ENCODE assay signal across 8 cellular contexts in the genomic region with DNA sequence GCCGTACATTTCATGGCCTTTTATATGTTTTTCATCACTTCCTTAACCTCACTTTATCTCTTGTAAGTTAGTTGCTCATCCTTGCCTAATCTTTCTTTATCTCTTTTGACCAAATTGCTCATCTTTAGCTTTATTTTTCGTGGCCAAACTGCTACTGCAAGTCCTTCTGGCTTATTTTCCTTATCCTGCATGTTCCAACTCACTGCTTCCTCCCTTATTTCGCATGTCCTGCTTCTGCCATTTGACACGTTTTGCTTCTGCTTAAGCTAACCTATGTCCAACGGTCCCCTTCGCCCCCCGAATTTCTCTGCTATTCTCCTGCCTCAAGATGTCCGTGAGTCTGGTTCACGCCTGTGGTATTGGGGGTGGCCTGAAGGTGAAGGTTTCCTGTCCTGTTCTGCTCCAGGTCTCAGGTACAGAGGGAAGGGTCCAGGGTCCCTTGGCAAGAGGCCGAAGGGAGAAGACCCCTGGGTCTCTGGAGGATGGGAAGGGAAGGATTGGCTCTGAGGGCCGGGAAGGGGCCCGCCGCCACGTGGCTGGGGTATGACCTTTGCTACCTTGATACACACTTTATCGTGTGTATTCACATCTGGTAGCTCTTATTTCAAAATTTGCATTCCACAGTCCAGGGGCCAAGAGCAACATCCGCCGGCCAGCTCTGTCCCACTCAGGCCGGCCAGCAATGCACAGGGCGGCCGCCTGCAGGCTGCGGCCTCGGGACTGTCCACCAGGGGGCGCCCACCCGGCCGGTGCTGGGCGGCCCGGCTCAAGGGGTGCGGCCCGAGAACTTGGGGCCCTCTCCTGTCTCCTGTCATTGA. TPM values are rescaled to one million over a fixed set of nuclear protein-coding genes. Genes with fewer than 3 reads are reported as not detected.
DNase-seq lines count a peak whose midpoint lies in the region; ATAC-seq and TF ChIP-seq lines count a peak whose summit lies in the region.

No MANE protein-coding gene starts in this region.

- no peaks in the 10 kb centered on the region for H3K27me3 ChIP-seq in BJ (ENCODE audit: control insufficient read depth, insufficient read depth, low read length)
- H3K27me3 ChIP-seq in Panc1 (ENCODE audit: control insufficient read depth, insufficient read depth, low read length), result no peaks in the 10 kb centered on the region

- H3K36me3 ChIP-seq in BJ (ENCODE audit: control insufficient read depth, insufficient read depth, low read length), result no peaks in the 10 kb centered on the region
- no peaks in the 10 kb centered on the region for H3K36me3 ChIP-seq in Panc1 (ENCODE audit: control insufficient read depth, insufficient read depth, low read length)

- CTCF ChIA-PET in BJ (lab: Yijun Ruan, JAX) (interaction anchor here (0.6 to 4.9 kb wide), 45 partner anchors 8 to 331 kb away, joined by 3 to 100 read pairs (median 4); a partner anchor contains a TSS), Panc1 (lab: Charles Lee) (interaction anchor here (0.6 to 2.8 kb wide), 11 partner anchors 9 to 1870 kb away, joined by 3 to 31 read pairs (median 4); a partner anchor contains a TSS)

- TF ChIP-seq CTCF in BJ (IDR thresholded peaks at IDR 0.05; ENCODE audit: insufficient read depth, low read depth, low read length), result peak; percentile 82
- peak; percentile 100 for TF ChIP-seq CTCF in Panc1 (IDR thresholded peaks at IDR 0.05)
- TF ChIP-seq CTCF in retinal pigment epithelial cell (conservative IDR thresholded peaks at IDR 0.05; ENCODE audit: low read depth, low read length), result peak; percentile 84

- in situ Hi-C loops in Panc1 (cut with HindIII; ENCODE audit: low pct_unique_long_range_greater_than_20kb, low sequenced_read_pairs), result no loop called here

- H3K27ac ChIP-seq in Panc1 (ENCODE audit: low read length), result 0 out of 2 replicates have a peak overlapping the region, but pooled peaks have one; percentile 48

- DNase-seq in BJ (ENCODE audit: low read depth) (no peak), Panc1 (ENCODE audit: low read depth, low spot score) (no peak), glomerular visceral epithelial cell (ENCODE audit: extremely low spot score) (peak; percentile 68), retinal pigment epithelial cell (ENCODE audit: low read depth) (no peak), ureter (ENCODE audit: low spot score) (no peak)
- peak; percentile 48 for DNase-seq in activated effector memory CD4-positive, alpha-beta T cell treated with Interleukin-2 at 50 U/mL for 16 hours

- intact Hi-C loops in Panc1 (cut with micrococcal nuclease; ENCODE audit: unreplicated experiment), result no loop called here

- POLR2A ChIA-PET in BJ (lab: Charles Lee), result interaction anchor here (1.0 kb wide), 1 partner anchor 20 kb away, joined by 5 read pairs; a partner anchor contains a TSS
- POLR2A ChIA-PET in Panc1 (lab: Charles Lee), result interaction anchor here (0.5 to 0.8 kb wide), 2 partner anchors 47 to 60 kb away, joined by 4 to 9 read pairs; a partner anchor contains a TSS

- ATAC-seq in GM21825 (IDR thresholded peaks at IDR 0.05; ENCODE audit: unreplicated experiment) (peak; percentile 50), Panc1 (peak; percentile 87), GM18873 (IDR thresholded peaks at IDR 0.05; ENCODE audit: low FRiP score, unreplicated experiment) (no peak)

- peaks cover 10% of the 10 kb centered on the region for H3K4me1 ChIP-seq in Panc1 (ENCODE audit: control insufficient read depth, insufficient read depth, low read length)

- H3K9me3 ChIP-seq in Panc1 (ENCODE audit: control insufficient read depth, insufficient read depth, low read depth, low read length), result no peaks in the 10 kb centered on the region

- H3K4me3 ChIP-seq in BJ (ENCODE audit: low read depth, low read length), result no peak overlapping the region
- peak overlapping the region in 1 of 2 experiments; percentile 33; a peak in 1 of 4 replicates for H3K4me3 ChIP-seq in Panc1 (ENCODE audit: low read depth in 2 of 2, low read length in 2 of 2)
- no peak overlapping the region for H3K4me3 ChIP-seq in retinal pigment epithelial cell (ENCODE audit: low read length)

- BruUV-seq in Panc1 (replicated peaks; lab: Mats Ljungman, UMichigan), result no TSS peak

RNA-seq across cellular contexts. Expression of a gene that starts 2.9 kb away (rescaled TPM):
- not detected in 2 replicates for polyA plus RNA-seq in BJ (2011; rRNA removed)
- not detected in 2 replicates for polyA minus RNA-seq in BJ (2011; rRNA and poly(A)+ RNA removed)
- total RNA-seq in Panc1 (2021; ENCODE audit: unreplicated experiment) (not detected), ureter (not detected)
- polyA plus RNA-seq in Panc1 (2012; ENCODE audit: insufficient read length), result not detected

RNA-seq across cellular contexts. Expression of a gene that starts 6.0 kb away (rescaled TPM):
- polyA plus RNA-seq in BJ (2011; rRNA removed), result 93.8 and 123 TPM in 2 replicates
- polyA minus RNA-seq in BJ (2011; rRNA and poly(A)+ RNA removed), result 19.8 and 31.8 TPM in 2 replicates
- total RNA-seq in Panc1 (2021; ENCODE audit: unreplicated experiment), result 150 TPM
- 195 TPM for polyA plus RNA-seq in Panc1 (2012; ENCODE audit: insufficient read length)
- total RNA-seq in ureter, result 48.4 TPM

RNA-seq across cellular contexts. Expression of a gene that starts 9.0 kb away (rescaled TPM):
- 0.36 and 0.48 TPM in 2 replicates for polyA plus RNA-seq in BJ (2011; rRNA removed)
- 0.47 and 0.62 TPM in 2 replicates for polyA minus RNA-seq in BJ (2011; rRNA and poly(A)+ RNA removed)
- total RNA-seq in Panc1 (2021; ENCODE audit: unreplicated experiment) (21.7 TPM), ureter (7.4 TPM)
- 20.0 TPM for polyA plus RNA-seq in Panc1 (2012; ENCODE audit: insufficient read length)

RNA-seq across cellular contexts. Expression of a gene that starts 17.5 kb away (rescaled TPM):
- 20.4 and 34.8 TPM in 2 replicates for polyA plus RNA-seq in BJ (2011; rRNA removed)
- polyA minus RNA-seq in BJ (2011; rRNA and poly(A)+ RNA removed), result 8.6 and 10.6 TPM in 2 replicates
- total RNA-seq in Panc1 (2021; ENCODE audit: unreplicated experiment) (93.1 TPM), ureter (14.2 TPM)
- 138 TPM for polyA plus RNA-seq in Panc1 (2012; ENCODE audit: insufficient read length)

RNA-seq across cellular contexts. Expression of a gene that starts 20.8 kb away (rescaled TPM):
- 5.5 and 8.2 TPM in 2 replicates for polyA plus RNA-seq in BJ (2011; rRNA removed)
- 11.0 and 37.8 TPM in 2 replicates for polyA minus RNA-seq in BJ (2011; rRNA and poly(A)+ RNA removed)
- total RNA-seq in Panc1 (2021; ENCODE audit: unreplicated experiment) (13.0 TPM), ureter (15.2 TPM)
- 12.3 TPM for polyA plus RNA-seq in Panc1 (2012; ENCODE audit: insufficient read length)

Comparison
In these comparisons a context has a peak if more than half of its experiments do, and no peak if none do; other contexts are left out.
1. DNase-seq: peak in activated effector memory CD4-positive, alpha-beta T cell treated with Interleukin-2 at 50 U/mL for 16 hours (single experiment) and glomerular visceral epithelial cell (single experiment); none in BJ (single experiment), Panc1 (single experiment), retinal pigment epithelial cell (single experiment) and ureter (single experiment).
2. Peak in every context shown above with its lines, with median percentiles within 50 percentile points of each other: CTCF ChIP-seq.